In the genomic region with DNA sequence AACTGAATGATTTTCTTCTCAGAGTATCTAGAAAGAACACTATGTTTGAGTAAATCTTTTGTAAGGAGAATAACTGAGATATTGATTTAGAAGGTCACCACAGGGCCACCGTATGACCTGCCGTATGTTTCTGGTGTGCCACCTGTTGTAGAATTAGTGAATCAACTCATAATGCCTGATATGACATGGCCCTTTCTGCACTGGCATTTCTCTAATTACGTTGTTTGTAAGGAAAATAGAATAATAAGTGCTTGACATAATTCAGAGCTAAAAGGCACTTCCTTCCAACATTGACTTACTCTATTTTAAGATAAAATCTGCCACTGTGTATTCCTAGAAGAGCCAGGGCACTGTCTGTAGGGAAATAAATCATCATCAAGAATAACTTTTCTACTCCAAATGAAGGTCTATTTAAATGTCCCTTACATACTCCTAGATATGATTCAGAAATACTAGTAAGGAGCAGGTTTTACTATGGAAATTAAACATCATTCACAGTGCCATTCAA, we compare ENCODE assay signal across 19 cellular contexts.
"Had no signal": no experiment of that assay in that cellular context is flagged by ENCODE, and none has a peak within 500 bp of the region (broad histone marks: within the 10 kb centered on the region; RNA-seq: fewer than 3 reads in every experiment).

No MANE protein-coding gene starts in this region.

- H3K27me3 Mint-ChIP-seq: effector memory CD8-positive, alpha-beta T cell had no signal

- H3K27ac ChIP-seq: breast epithelium, foreskin keratinocyte, left lung, ovary, thyroid gland, VCaP had no signal

- H3K4me3 Mint-ChIP-seq: activated T-cell treated with anti-CD3 and anti-CD28 coated beads, Interleukin-2, amount 50 U/mL, for 72 hours; effector memory CD8-positive, alpha-beta T cell; T-helper 1 cell treated with Interleukin-12 subunit alpha and Interleukin-12 subunit beta and Interleukin-4 antibody, amounts not matched to agents 30 μg/mL and 1 μg/mL, for 36 hours had no signal

- H3K27ac Mint-ChIP-seq: activated T-cell treated with anti-CD3 and anti-CD28 coated beads, Interleukin-2, amount 50 U/mL, for 72 hours; effector memory CD8-positive, alpha-beta T cell; T-helper 1 cell treated with Interleukin-12 subunit alpha and Interleukin-12 subunit beta and Interleukin-4 antibody, amounts not matched to agents 30 μg/mL and 1 μg/mL, for 36 hours had no signal

- H3K9me3 ChIP-seq: breast epithelium, left lung, ovary, thyroid gland had no signal

- DNase-seq: activated CD4-positive, CD25-positive, alpha-beta regulatory T cell treated with anti-CD3 and anti-CD28 coated beads, Interleukin-2, amount 50 U/mL, for 72 hours; activated CD8-positive, alpha-beta memory T cell treated with anti-CD3 and anti-CD28 coated beads for 24 hours; activated effector memory CD4-positive, alpha-beta T cell treated with anti-CD3 and anti-CD28 coated beads, Interleukin-2, amount 50 U/mL, for 16 hours; activated naive CD4-positive, alpha-beta T cell treated with anti-CD3 and anti-CD28 coated beads, Interleukin-2, amount 50 U/mL, for 16 hours; activated T-cell treated with anti-CD3 and anti-CD28 coated beads, Interleukin-2, amount 50 U/mL, for 72 hours; aorta; effector memory CD8-positive, alpha-beta T cell; foreskin keratinocyte; kidney; left lung; ovary; stimulated activated CD4-positive, alpha-beta T cell treated with anti-CD3 and anti-CD28 coated beads, Interleukin-12 subunit alpha, Interleukin-12 subunit beta, amount 100 ng/mL, for 4 hours; stimulated activated CD4-positive, alpha-beta T cell treated with anti-CD3 and anti-CD28 coated beads, Interleukin-1b, Interleukin-23, amount 100 ng/mL, for 48 hours; stimulated activated CD8-positive, alpha-beta memory T cell treated with anti-CD3 and anti-CD28 coated beads, Interleukin-4, amount 100 ng/mL, for 48 hours; stimulated activated naive CD4-positive, alpha-beta T cell; thyroid gland had no signal

- ATAC-seq: activated T-cell treated with anti-CD3 and anti-CD28 coated beads, Interleukin-2, amount 50 U/mL, for 72 hours; effector memory CD8-positive, alpha-beta T cell; foreskin keratinocyte; left lung had no signal

- H3K27me3 ChIP-seq: breast epithelium, foreskin keratinocyte, left lung, ovary, thyroid gland had no signal

- H3K4me1 ChIP-seq: breast epithelium, foreskin keratinocyte, thyroid gland had no signal

- H3K9me3 Mint-ChIP-seq: activated T-cell treated with anti-CD3 and anti-CD28 coated beads, Interleukin-2, amount 50 U/mL, for 72 hours; effector memory CD8-positive, alpha-beta T cell; T-helper 1 cell treated with Interleukin-12 subunit alpha and Interleukin-12 subunit beta and Interleukin-4 antibody, amounts not matched to agents 30 μg/mL and 1 μg/mL, for 36 hours had no signal

- H3K36me3 ChIP-seq: breast epithelium, ovary had no signal

- H3K4me3 ChIP-seq: breast epithelium, left lung, ovary, thyroid gland had no signal
